In genomic region chr17:66567234-66568170, GRCh38 we compare ENCODE assay signal across 8 cellular contexts.
DNase-seq lines count a peak whose midpoint lies in the region; ATAC-seq, FAIRE-seq and TF ChIP-seq lines count a peak whose summit lies in the region.

No MANE protein-coding gene starts in this region.

- no peak for FAIRE-seq in pancreas (lab: Jason Lieb, UNC)

- ATAC-seq in GM18873 (IDR thresholded peaks at IDR 0.05; ENCODE audit: low FRiP score, unreplicated experiment), result peak; percentile 60
- peak; percentile 68 for ATAC-seq in HG03571 (IDR thresholded peaks at IDR 0.05; ENCODE audit: unreplicated experiment)
- peak; percentile 92 to 99 (median 98) for ATAC-seq in pancreas

- peaks cover 7% of the 10 kb centered on the region for H3K4me1 Mint-ChIP-seq in type B pancreatic cell (ENCODE audit: unreplicated experiment)

- intact Hi-C loops in pancreas (cut with DNase I), result no loop called here

- H3K4me3 ChIP-seq in AG10803 (ENCODE audit: low read length) (no peak overlapping the region), pancreas (no peak overlapping the region)

- peaks cover 5% of the 10 kb centered on the region for H3K9me3 Mint-ChIP-seq in type B pancreatic cell

- no peaks in the 10 kb centered on the region for H3K4me1 ChIP-seq in pancreas

- 47 to 53% methylated on average over 15 of the region's 15 CpGs for WGBS in pancreas, 2 donors

- H3K27ac ChIP-seq in pancreas, result no peak overlapping the region

- H3K27me3 ChIP-seq in pancreas, result no peaks in the 10 kb centered on the region

- H3K27me3 Mint-ChIP-seq in type B pancreatic cell, result no peaks in the 10 kb centered on the region

- no peaks in the 10 kb centered on the region for H3K9me3 ChIP-seq in pancreas

- no peaks in the 10 kb centered on the region for H3K36me3 ChIP-seq in pancreas

- peak; percentile 94 for TF ChIP-seq CTCF in AG10803 (conservative IDR thresholded peaks at IDR 0.05; ENCODE audit: low read length)
- TF ChIP-seq CTCF in pancreas (IDR thresholded peaks at IDR 0.05), result peak; percentile 55 to 78 (median 68)
- peak; percentile 80 for TF ChIP-seq CTCF in type B pancreatic cell (conservative IDR thresholded peaks at IDR 0.05)

- no peak overlapping the region for H3K27ac Mint-ChIP-seq in type B pancreatic cell

- H3K36me3 Mint-ChIP-seq in type B pancreatic cell, result no peaks in the 10 kb centered on the region

- DNase-seq in AG10803 (ENCODE audit: low read depth), result peak; percentile 81
- peak; percentile 77 for DNase-seq in RPMI7951 (ENCODE audit: low read depth)
- DNase-seq in activated effector memory CD4-positive, alpha-beta T cell treated with anti-CD3 and anti-CD28 coated beads, Interleukin-2, amount 50 U/mL, for 16 hours, result peak; percentile 93
- peak; percentile 81 for DNase-seq in germinal center (ENCODE audit: low spot score)
- DNase-seq in pancreas, result peak; percentile 56 to 92 (median 84)
- peak; percentile 73 for DNase-seq in type B pancreatic cell (ENCODE audit: extremely low spot score, unreplicated experiment)

- no peak overlapping the region for H3K4me3 Mint-ChIP-seq in type B pancreatic cell
